Comparison of ENCODE assay signal across 1 cellular context in the genomic region with DNA sequence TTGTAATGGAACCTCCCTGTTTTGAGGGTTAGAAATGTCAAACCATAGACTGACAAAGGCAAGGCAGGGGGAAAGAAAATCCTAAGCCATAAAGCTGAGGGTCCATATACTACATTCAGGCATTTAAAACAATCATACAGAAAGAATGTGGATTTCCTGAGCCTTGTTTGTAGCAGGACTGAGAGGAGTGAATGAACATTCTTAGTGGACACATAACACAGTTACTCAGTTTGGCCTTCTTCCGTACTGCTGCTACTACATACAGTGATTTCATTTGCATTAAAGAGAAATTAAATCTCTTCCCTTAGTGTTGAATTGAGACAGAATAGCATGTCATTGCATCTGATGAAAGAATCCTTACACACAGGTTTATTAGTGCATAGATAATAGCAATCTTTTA.
TF ChIP-seq lines count a peak whose summit lies in the region.

No MANE protein-coding gene starts in this region.

TF ChIP-seq in endothelial cell of umbilical vein, 7 proteins besides CTCF, POLR2A, EP300 and RAD21:
- TF ChIP-seq POLR2AphosphoS5 (IDR thresholded peaks at IDR 0.05; ENCODE audit: insufficient read depth, low read depth, low read length) (no peak), MYC (IDR thresholded peaks at IDR 0.05; ENCODE audit: low read depth, low read length) (no peak), EZH2 (IDR thresholded peaks at IDR 0.05; ENCODE audit: borderline replicate concordance, low read depth, low read length, severe bottlenecking) (no peak), FOS (IDR thresholded peaks at IDR 0.05; ENCODE audit: borderline replicate concordance, insufficient read depth, low read length) (no peak), GATA2 (IDR thresholded peaks at IDR 0.05; ENCODE audit: insufficient read depth, insufficient read length, low read depth, low read length) (no peak), JUN (IDR thresholded peaks at IDR 0.05; ENCODE audit: borderline replicate concordance, insufficient read depth, insufficient read length, low read depth) (no peak)
- TF ChIP-seq, protein P1, sequence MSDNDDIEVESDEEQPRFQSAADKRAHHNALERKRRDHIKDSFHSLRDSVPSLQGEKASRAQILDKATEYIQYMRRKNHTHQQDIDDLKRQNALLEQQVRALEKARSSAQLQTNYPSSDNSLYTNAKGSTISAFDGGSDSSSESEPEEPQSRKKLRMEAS (IDR thresholded peaks at IDR 0.05; ENCODE audit: insufficient read depth, insufficient read length) = no peak
